Comparison of ENCODE assay signal across 22 cellular contexts in the genomic region with DNA sequence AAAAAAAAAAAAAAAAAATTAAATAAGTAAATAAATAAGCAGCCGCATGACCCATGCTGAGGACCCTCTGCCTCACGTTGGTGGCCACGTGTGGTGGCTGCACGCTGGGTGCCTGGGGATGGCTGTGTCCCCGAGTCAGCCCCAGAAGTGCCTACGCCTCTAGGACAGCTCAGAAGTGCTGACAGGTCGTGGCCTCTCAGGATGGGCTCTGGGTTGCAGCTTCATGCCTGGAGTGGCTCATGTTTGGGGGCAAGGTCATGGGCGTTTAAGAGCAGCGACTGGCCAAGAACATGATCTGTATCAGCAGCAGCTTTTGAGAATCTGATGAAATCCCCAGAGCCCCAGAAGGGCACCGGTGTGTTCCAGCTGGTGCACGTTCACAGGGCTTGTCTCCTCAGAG. TPM values are rescaled to one million over a fixed set of nuclear protein-coding genes. Genes with fewer than 3 reads are reported as not detected.
A peak's percentile ranks its signal among the peaks of the same experiment; 100 is the strongest.
DNase-seq lines count a peak whose midpoint lies in the region; ATAC-seq and TF ChIP-seq lines count a peak whose summit lies in the region.
"Had no signal": no experiment of that assay in that cellular context is flagged by ENCODE, and none has a peak within 500 bp of the region (broad histone marks: within the 10 kb centered on the region; RNA-seq: fewer than 3 reads in every experiment).

No MANE protein-coding gene starts in this region.

- ATAC-seq in WTC11 (no peak), GM19455 (IDR thresholded peaks at IDR 0.05; ENCODE audit: unreplicated experiment) (no peak)

- peaks cover 4% of the 10 kb centered on the region for H3K36me3 Mint-ChIP-seq in WTC11

- POLR2A ChIA-PET in HEK293 (lab: Yijun Ruan, JAX) (interaction anchor here (0.6 kb wide), 2 partner anchors 13 to 125 kb away, joined by 4 read pairs; no protein-coding TSS in a partner anchor), WTC11 (lab: Charles Lee) (no interaction called here)

- peaks cover 0 to 38% of the 10 kb centered on the region in 2 experiments; a peak in 2 of 3 replicates for H3K36me3 ChIP-seq in HEK293 (ENCODE audit: control insufficient read depth in 2 of 2, insufficient read depth in 1 of 2, low read length in 2 of 2)
- H3K36me3 ChIP-seq in cardiac muscle cell = no peaks in the 10 kb centered on the region
- H3K36me3 ChIP-seq in hepatocyte (replicated peaks; ENCODE audit: insufficient read depth, low read depth) = no peaks in the 10 kb centered on the region
- no peaks in the 10 kb centered on the region for H3K36me3 ChIP-seq in ovary
- H3K36me3 ChIP-seq: SJCRH30 had no signal

- CTCF ChIA-PET in HEK293 (lab: Yijun Ruan, JAX) (interaction anchor here (0.6 to 1.2 kb wide), 3 partner anchors 44 to 124 kb away, joined by 3 to 4 read pairs (median 3); no protein-coding TSS in a partner anchor), WTC11 (lab: Charles Lee) (interaction anchor here (0.7 to 7.6 kb wide), 7 partner anchors 13 to 138 kb away, joined by 3 to 49 read pairs (median 3); no protein-coding TSS in a partner anchor)

- WGBS in hepatocyte (ENCODE audit: low lambda C conversion rate, missing lambda C conversion rate) = 72% methylated on average over 11 of the region's 11 CpGs
- 80 to 83% (median 82%) methylated on average over 11 of the region's 11 CpGs for WGBS in ovary, 3 donors

- no peak for TF ChIP-seq POLR2A in ovary (IDR thresholded peaks at IDR 0.05)

- H3K27ac Mint-ChIP-seq in WTC11 = no peak overlapping the region

- DNase-seq in WTC11 (ENCODE audit: low spot score) (no peak), cardiac muscle cell (ENCODE audit: low read depth in 1 of 2, low spot score in 1 of 2) (peak in 1 of 2 donors; percentile 65), hepatocyte (ENCODE audit: low spot score) (no peak), NCI-H226 (no peak), ovary (no peak)
- DNase-seq: CD4-positive, CD25-positive, alpha-beta regulatory T cell; EL; GF-D8; Kasumi-1; NCI-H1417 treated with DMSO at 0.1 percent for 48 hours; NCI-H187; NCI-H2107; NCI-H2227 treated with DMSO at 0.1 percent for 48 hours; NCI-H510A treated with DMSO at 0.1 percent for 48 hours; NCI-H748 treated with DMSO at 0.1 percent for 48 hours; NK-92 treated with Interleukin-12 subunit alpha and Interleukin-12 subunit beta, amount 100 ng/mL, for 24 hours; SJCRH30 had no signal

- TF ChIP-seq CTCF in HEK293 (tag by site-specific recombination; IDR thresholded peaks at IDR 0.05) (no peak), WTC11 (IDR thresholded peaks at IDR 0.05) (no peak), cardiac muscle cell (IDR thresholded peaks at IDR 0.05; ENCODE audit: low read depth, low read length) (no peak), hepatocyte (IDR thresholded peaks at IDR 0.05; ENCODE audit: poor library complexity) (no peak), ovary (IDR thresholded peaks at IDR 0.05) (no peak)

- no peaks in the 10 kb centered on the region for H3K9me3 ChIP-seq in HEK293 (ENCODE audit: control insufficient read depth, insufficient read depth, low read depth, low read length)
- no peaks in the 10 kb centered on the region for H3K9me3 ChIP-seq in cardiac muscle cell (ENCODE audit: low read depth)
- no peaks in the 10 kb centered on the region for H3K9me3 ChIP-seq in hepatocyte (ENCODE audit: low read depth)
- H3K9me3 ChIP-seq in ovary = no peaks in the 10 kb centered on the region
- H3K9me3 ChIP-seq: SJCRH30 had no signal

- H3K27ac ChIP-seq in HEK293 (ENCODE audit: extremely low read depth, low read depth, low read length) (no peak overlapping the region), cardiac muscle cell (peak overlapping the region; percentile 18), hepatocyte (peak overlapping the region; percentile 96), ovary (no peak overlapping the region)
- H3K27ac ChIP-seq: SJCRH30 had no signal

- no peak for TF ChIP-seq EP300 in ovary (IDR thresholded peaks at IDR 0.05)

- H2AFZ ChIP-seq in hepatocyte = no peak overlapping the region

- H4K20me1 ChIP-seq in hepatocyte (ENCODE audit: insufficient read depth, poor library complexity, severe bottlenecking) = no peaks in the 10 kb centered on the region

- no peaks in the 10 kb centered on the region for H3K9me3 Mint-ChIP-seq in WTC11
- H3K9me3 Mint-ChIP-seq: CD4-positive, CD25-positive, alpha-beta regulatory T cell; IgD-negative memory B cell had no signal

- H3K27me3 ChIP-seq in cardiac muscle cell (no peaks in the 10 kb centered on the region), hepatocyte (no peaks in the 10 kb centered on the region), ovary (no peaks in the 10 kb centered on the region)
- H3K27me3 ChIP-seq: SJCRH30 had no signal

- no peaks in the 10 kb centered on the region for H3K27me3 Mint-ChIP-seq in WTC11 (ENCODE audit: low read depth)
- H3K27me3 Mint-ChIP-seq: CD4-positive, CD25-positive, alpha-beta regulatory T cell; IgD-negative memory B cell had no signal

- peaks cover 6% of the 10 kb centered on the region for H3K79me2 ChIP-seq in hepatocyte

- no peaks in the 10 kb centered on the region for H3K9me2 ChIP-seq in hepatocyte (replicated peaks; ENCODE audit: insufficient read depth)

- H3K4me3 Mint-ChIP-seq in WTC11 = no peak overlapping the region
- H3K4me3 Mint-ChIP-seq: CD4-positive, CD25-positive, alpha-beta regulatory T cell had no signal

- peaks cover 3% of the 10 kb centered on the region; the same call in 1 of the 2 replicates for H3K4me1 Mint-ChIP-seq in WTC11
- H3K4me1 Mint-ChIP-seq: CD4-positive, CD25-positive, alpha-beta regulatory T cell; IgD-negative memory B cell had no signal

- H3K4me2 ChIP-seq in hepatocyte = no peak overlapping the region

- H3K4me1 ChIP-seq in HEK293 (ENCODE audit: control insufficient read depth, insufficient read depth, low read length) (no peaks in the 10 kb centered on the region), cardiac muscle cell (ENCODE audit: low read depth) (peaks cover 24% of the 10 kb centered on the region), hepatocyte (ENCODE audit: insufficient read depth) (peaks cover 11% of the 10 kb centered on the region), ovary (ENCODE audit: insufficient read depth) (no peaks in the 10 kb centered on the region)
- H3K4me1 ChIP-seq: SJCRH30 had no signal

- intact Hi-C loops in ovary (cut with DNase I) = no loop called here

- H3K4me3 ChIP-seq in HEK293 (ENCODE audit: low read depth, low read length) (no peak overlapping the region), cardiac muscle cell (no peak overlapping the region), hepatocyte (no peak overlapping the region), ovary (no peak overlapping the region)
- H3K4me3 ChIP-seq: SJCRH30 had no signal

TF ChIP-seq in HEK293, 187 proteins besides CTCF, POLR2A, EP300 and RAD21 (continues in another document):
- TF ChIP-seq, protein P1, sequence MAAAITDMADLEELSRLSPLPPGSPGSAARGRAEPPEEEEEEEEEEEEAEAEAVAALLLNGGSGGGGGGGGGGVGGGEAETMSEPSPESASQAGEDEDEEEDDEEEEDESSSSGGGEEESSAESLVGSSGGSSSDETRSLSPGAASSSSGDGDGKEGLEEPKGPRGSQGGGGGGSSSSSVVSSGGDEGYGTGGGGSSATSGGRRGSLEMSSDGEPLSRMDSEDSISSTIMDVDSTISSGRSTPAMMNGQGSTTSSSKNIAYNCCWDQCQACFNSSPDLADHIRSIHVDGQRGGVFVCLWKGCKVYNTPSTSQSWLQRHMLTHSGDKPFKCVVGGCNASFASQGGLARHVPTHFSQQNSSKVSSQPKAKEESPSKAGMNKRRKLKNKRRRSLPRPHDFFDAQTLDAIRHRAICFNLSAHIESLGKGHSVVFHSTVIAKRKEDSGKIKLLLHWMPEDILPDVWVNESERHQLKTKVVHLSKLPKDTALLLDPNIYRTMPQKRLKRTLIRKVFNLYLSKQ (tag by site-specific recombination; IDR thresholded peaks at IDR 0.05; ENCODE audit: borderline replicate concordance) = no peak

TF ChIP-seq in WTC11, 78 proteins besides CTCF, POLR2A, EP300 and RAD21:
- TF ChIP-seq GABPB1 (CRISPR knock-in tag; IDR thresholded peaks at IDR 0.05) (peak; percentile 74), ESRRA (CRISPR knock-in tag; IDR thresholded peaks at IDR 0.05; ENCODE audit: borderline replicate concordance) (no peak)

RNA-seq across cellular contexts. Expression of a gene that starts 26.8 kb away (rescaled TPM):
- total RNA-seq in WTC11 (2021) (89.3 to 110 TPM (median 93.8 TPM) in 3 replicates), cardiac muscle cell (58.2 and 63.3 TPM in 2 replicates), hepatocyte (41.7 and 51.0 TPM in 2 replicates), ovary (10 to 100 TPM; 16.9 to 38.9 (median 30.5) TPM)
- polyA plus RNA-seq in cardiac muscle cell (19.0 and 38.1 TPM in 2 replicates), hepatocyte (42.7 and 47.9 TPM in 2 replicates), ovary (10 to 100 TPM in 1 of 2 donors, 1 to 10 TPM in 1; 1.6 to 19.4 TPM)

RNA-seq across cellular contexts. Expression of a gene that starts 59.5 kb away (rescaled TPM):
- total RNA-seq in WTC11 (2021) (0.72 to 1.1 TPM (median 0.94 TPM) in 3 replicates), cardiac muscle cell (0.14 and 0.66 TPM in 2 replicates), hepatocyte (not detected in 2 replicates), ovary (not detected)
- polyA plus RNA-seq in cardiac muscle cell (0.40 TPM in 1 of 2 replicates, not detected in the other), hepatocyte (not detected in 2 replicates), ovary (not detected)
- total RNA-seq: CD4-positive, CD25-positive, alpha-beta regulatory T cell; MCF 10A; SJCRH30 had no signal
- polyA plus RNA-seq: BJ; CD4-positive, CD25-positive, alpha-beta regulatory T cell; IgD-negative memory B cell had no signal

Comparison
In these comparisons a context has a peak if more than half of its experiments do, and no peak if none do; other contexts are left out.
1. H3K27ac ChIP-seq: peak in cardiac muscle cell (single experiment) and hepatocyte (single experiment); none in HEK293 (single experiment) and ovary (0 of 2).